16 cellular contexts compared by ENCODE assay signal in the genomic region with DNA sequence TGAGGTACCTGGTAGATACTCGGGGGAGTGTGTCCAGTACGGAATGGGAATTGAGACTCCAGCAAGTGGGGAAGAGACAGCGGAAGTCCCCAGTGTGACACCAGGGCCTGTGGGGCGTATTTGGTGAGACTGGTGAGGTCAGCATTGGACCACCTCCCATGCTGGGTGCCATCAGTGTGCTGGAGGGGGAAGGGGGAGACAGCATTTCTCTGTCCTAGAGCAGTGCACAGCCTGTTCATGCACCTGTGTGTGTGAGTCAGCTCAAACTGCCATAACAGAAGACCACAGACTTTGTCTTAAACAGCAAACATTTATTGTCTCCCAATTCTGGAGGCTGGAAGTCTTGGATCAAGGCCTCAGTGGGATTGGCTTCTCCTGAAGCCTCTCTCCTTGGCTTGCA.
DNase-seq lines count a peak whose midpoint lies in the region; TF ChIP-seq lines count a peak whose summit lies in the region.
"Had no signal": no experiment of that assay in that cellular context is flagged by ENCODE, and none has a peak within 500 bp of the region (broad histone marks: within the 10 kb centered on the region; RNA-seq: fewer than 3 reads in every experiment).

No MANE protein-coding gene starts in this region.

- no peak overlapping the region for H3K4me3 ChIP-seq in Jurkat, Clone E6-1 (ENCODE audit: low read length)
- H3K4me3 ChIP-seq in coronary artery, result no peak overlapping the region
- H3K4me3 ChIP-seq: A549 had no signal

- no peaks in the 10 kb centered on the region for H3K27me3 Mint-ChIP-seq in chondrocyte (ENCODE audit: low read depth)

- H3K4me3 Mint-ChIP-seq in chondrocyte (ENCODE audit: unreplicated experiment), result no peak overlapping the region
- H3K4me3 Mint-ChIP-seq: CD8-positive, alpha-beta T cell had no signal

- no peak overlapping the region for H3K27ac Mint-ChIP-seq in chondrocyte (ENCODE audit: unreplicated experiment)
- H3K27ac Mint-ChIP-seq: CD8-positive, alpha-beta T cell had no signal

- H3K9me3 Mint-ChIP-seq in chondrocyte (ENCODE audit: low read depth), result peaks cover 5% of the 10 kb centered on the region

- TF ChIP-seq CTCF in coronary artery (IDR thresholded peaks at IDR 0.05) (no peak), chondrocyte (IDR thresholded peaks at IDR 0.05) (no peak)

- no peak overlapping the region for H3K27ac ChIP-seq in coronary artery
- H3K27ac ChIP-seq: A549, C4-2B had no signal

- peaks cover 4% of the 10 kb centered on the region for H3K4me1 Mint-ChIP-seq in chondrocyte (ENCODE audit: low read depth)

- peaks cover 13% of the 10 kb centered on the region for H3K36me3 Mint-ChIP-seq in chondrocyte (ENCODE audit: low read depth)
- H3K36me3 Mint-ChIP-seq: CD8-positive, alpha-beta T cell had no signal

- peak; percentile 1 for DNase-seq in Jurkat, Clone E6-1 (ENCODE audit: low read depth, low spot score)
- DNase-seq in coronary artery (ENCODE audit: low spot score) (peak; percentile 31), mesenteric fat pad (ENCODE audit: low spot score) (peak; percentile 59), glomerular visceral epithelial cell (ENCODE audit: extremely low spot score) (no peak), SKM-1 (lab: John Stamatoyannopoulos, UW; ENCODE audit: unreplicated experiment) (no peak), NCI-H1436 treated with DMSO at 0.1 percent for 48 hours (lab: John Stamatoyannopoulos, UW) (no peak), chondrocyte (ENCODE audit: low spot score) (no peak)
- DNase-seq: BE2C; CD8-positive, alpha-beta T cell; COR-L47; DMS153; DMS79 treated with DMSO at 0.1 percent for 48 hours; GDM1; GOT3 had no signal

Comparison
In these comparisons a context has a peak if more than half of its experiments do, and no peak if none do; other contexts are left out.
1. DNase-seq: peak in Jurkat, Clone E6-1 (single experiment), coronary artery (single experiment) and mesenteric fat pad (single experiment); none in glomerular visceral epithelial cell (single experiment), SKM-1 (single experiment), NCI-H1436 treated with DMSO at 0.1 percent for 48 hours (single experiment) and chondrocyte (single experiment).